1 cellular context compared by ENCODE assay signal in genomic region chr9:134328341-134328840, GRCh38.
TF ChIP-seq lines count a peak whose summit lies in the region.

No MANE protein-coding gene starts in this region.

TF ChIP-seq in HepG2, 621 proteins besides CTCF, POLR2A, EP300 and RAD21 (continued from another document and continues in another):
- TF ChIP-seq ZNF609 (CRISPR knock-in tag; IDR thresholded peaks at IDR 0.05; ENCODE audit: borderline replicate concordance) (peak; percentile 57), ZNF431 (CRISPR knock-in tag; IDR thresholded peaks at IDR 0.05; ENCODE audit: borderline replicate concordance, low read depth) (no peak), NR3C1 (CRISPR knock-in tag; IDR thresholded peaks at IDR 0.05) (no peak), SRSF1 (optimal IDR thresholded peaks at IDR 0.05; ENCODE audit: low read depth, low read length) (no peak), PLRG1 (conservative IDR thresholded peaks at IDR 0.05) (no peak), ZNF589 (CRISPR knock-in tag; conservative IDR thresholded peaks at IDR 0.05) (no peak), CBFB (CRISPR knock-in tag; IDR thresholded peaks at IDR 0.05) (peak; percentile 18; the same call in 1 of the 2 replicates), ELF3 (CRISPR knock-in tag; IDR thresholded peaks at IDR 0.05) (peak; percentile 23; the same call in 1 of the 2 replicates), MYNN (CRISPR knock-in tag; IDR thresholded peaks at IDR 0.05; ENCODE audit: low read depth) (no peak), ZNF746 (CRISPR knock-in tag; IDR thresholded peaks at IDR 0.05) (no peak), ZNF780A (CRISPR knock-in tag; IDR thresholded peaks at IDR 0.05) (no peak), ZBTB49 (CRISPR knock-in tag; IDR thresholded peaks at IDR 0.05; ENCODE audit: borderline replicate concordance) (no peak), PATZ1 (CRISPR knock-in tag; IDR thresholded peaks at IDR 0.05) (peak; percentile 35), ZNF251 (CRISPR knock-in tag; IDR thresholded peaks at IDR 0.05) (no peak), ZNF616 (CRISPR knock-in tag; IDR thresholded peaks at IDR 0.05; ENCODE audit: low read depth) (no peak), ZNF7 (CRISPR knock-in tag; IDR thresholded peaks at IDR 0.05) (no peak), TRIM22 (IDR thresholded peaks at IDR 0.05) (no peak), NBN (conservative IDR thresholded peaks at IDR 0.05) (no peak), NKX3-1 (CRISPR knock-in tag; IDR thresholded peaks at IDR 0.05) (no peak), PHF8 (CRISPR knock-in tag; IDR thresholded peaks at IDR 0.05) (peak; percentile 75; the same call in 1 of the 2 replicates), ZBTB7A (CRISPR knock-in tag; IDR thresholded peaks at IDR 0.05) (no peak), JUN (CRISPR knock-in tag; IDR thresholded peaks at IDR 0.05) (no peak), NRL (CRISPR knock-in tag; IDR thresholded peaks at IDR 0.05; ENCODE audit: borderline replicate concordance) (no peak), ZFP62 (CRISPR knock-in tag; IDR thresholded peaks at IDR 0.05) (no peak), MAFK (conservative IDR thresholded peaks at IDR 0.05 in 1 of 2, IDR thresholded peaks at IDR 0.05 in 1 of 2; ENCODE audit: low read length in 2 of 2) (no peak), ATAD3A (CRISPR knock-in tag; IDR thresholded peaks at IDR 0.05) (no peak), ISX (CRISPR knock-in tag; conservative IDR thresholded peaks at IDR 0.05) (no peak), ZNF510 (CRISPR knock-in tag; IDR thresholded peaks at IDR 0.05; ENCODE audit: low read depth) (peak; percentile 9; the same call in 1 of the 2 replicates), EHMT2 (IDR thresholded peaks at IDR 0.05; ENCODE audit: borderline replicate concordance, low read depth, low read length) (no peak), ZKSCAN1 (IDR thresholded peaks at IDR 0.05; ENCODE audit: low read length) (no peak), ZNF703 (CRISPR knock-in tag; IDR thresholded peaks at IDR 0.05; ENCODE audit: borderline replicate concordance) (no peak), ZNF451 (CRISPR knock-in tag; IDR thresholded peaks at IDR 0.05) (no peak; the same call in none of the 2 replicates), NFYB (CRISPR knock-in tag; IDR thresholded peaks at IDR 0.05) (no peak), KLF11 (CRISPR knock-in tag; IDR thresholded peaks at IDR 0.05) (no peak; the same call in 1 of the 2 replicates)
- TF ChIP-seq, protein P1, sequence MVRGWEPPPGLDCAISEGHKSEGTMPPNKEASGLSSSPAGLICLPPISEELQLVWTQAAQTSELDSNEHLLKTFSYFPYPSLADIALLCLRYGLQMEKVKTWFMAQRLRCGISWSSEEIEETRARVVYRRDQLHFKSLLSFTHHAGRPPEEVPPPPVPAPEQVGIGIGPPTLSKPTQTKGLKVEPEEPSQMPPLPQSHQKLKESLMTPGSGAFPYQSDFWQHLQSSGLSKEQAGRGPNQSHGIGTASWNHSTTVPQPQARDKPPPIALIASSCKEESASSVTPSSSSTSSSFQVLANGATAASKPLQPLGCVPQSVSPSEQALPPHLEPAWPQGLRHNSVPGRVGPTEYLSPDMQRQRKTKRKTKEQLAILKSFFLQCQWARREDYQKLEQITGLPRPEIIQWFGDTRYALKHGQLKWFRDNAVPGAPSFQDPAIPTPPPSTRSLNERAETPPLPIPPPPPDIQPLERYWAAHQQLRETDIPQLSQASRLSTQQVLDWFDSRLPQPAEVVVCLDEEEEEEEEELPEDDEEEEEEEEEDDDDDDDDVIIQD (CRISPR knock-in tag; IDR thresholded peaks at IDR 0.05; ENCODE audit: low read depth), result 0 out of 2 replicates have a peak, but pooled peaks have one; percentile 18
- TF ChIP-seq, protein P2, sequence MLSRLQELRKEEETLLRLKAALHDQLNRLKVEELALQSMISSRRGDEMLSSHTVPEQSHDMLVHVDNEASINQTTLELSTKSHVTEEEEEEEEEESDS (CRISPR knock-in tag; IDR thresholded peaks at IDR 0.05; ENCODE audit: borderline replicate concordance), result no peak
- TF ChIP-seq, protein P3, sequence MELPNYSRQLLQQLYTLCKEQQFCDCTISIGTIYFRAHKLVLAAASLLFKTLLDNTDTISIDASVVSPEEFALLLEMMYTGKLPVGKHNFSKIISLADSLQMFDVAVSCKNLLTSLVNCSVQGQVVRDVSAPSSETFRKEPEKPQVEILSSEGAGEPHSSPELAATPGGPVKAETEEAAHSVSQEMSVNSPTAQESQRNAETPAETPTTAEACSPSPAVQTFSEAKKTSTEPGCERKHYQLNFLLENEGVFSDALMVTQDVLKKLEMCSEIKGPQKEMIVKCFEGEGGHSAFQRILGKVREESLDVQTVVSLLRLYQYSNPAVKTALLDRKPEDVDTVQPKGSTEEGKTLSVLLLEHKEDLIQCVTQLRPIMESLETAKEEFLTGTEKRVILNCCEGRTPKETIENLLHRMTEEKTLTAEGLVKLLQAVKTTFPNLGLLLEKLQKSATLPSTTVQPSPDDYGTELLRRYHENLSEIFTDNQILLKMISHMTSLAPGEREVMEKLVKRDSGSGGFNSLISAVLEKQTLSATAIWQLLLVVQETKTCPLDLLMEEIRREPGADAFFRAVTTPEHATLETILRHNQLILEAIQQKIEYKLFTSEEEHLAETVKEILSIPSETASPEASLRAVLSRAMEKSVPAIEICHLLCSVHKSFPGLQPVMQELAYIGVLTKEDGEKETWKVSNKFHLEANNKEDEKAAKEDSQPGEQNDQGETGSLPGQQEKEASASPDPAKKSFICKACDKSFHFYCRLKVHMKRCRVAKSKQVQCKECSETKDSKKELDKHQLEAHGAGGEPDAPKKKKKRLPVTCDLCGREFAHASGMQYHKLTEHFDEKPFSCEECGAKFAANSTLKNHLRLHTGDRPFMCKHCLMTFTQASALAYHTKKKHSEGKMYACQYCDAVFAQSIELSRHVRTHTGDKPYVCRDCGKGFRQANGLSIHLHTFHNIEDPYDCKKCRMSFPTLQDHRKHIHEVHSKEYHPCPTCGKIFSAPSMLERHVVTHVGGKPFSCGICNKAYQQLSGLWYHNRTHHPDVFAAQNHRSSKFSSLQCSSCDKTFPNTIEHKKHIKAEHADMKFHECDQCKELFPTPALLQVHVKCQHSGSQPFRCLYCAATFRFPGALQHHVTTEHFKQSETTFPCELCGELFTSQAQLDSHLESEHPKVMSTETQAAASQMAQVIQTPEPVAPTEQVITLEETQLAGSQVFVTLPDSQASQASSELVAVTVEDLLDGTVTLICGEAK (IDR thresholded peaks at IDR 0.05), result no peak
- TF ChIP-seq, protein P3 (CRISPR knock-in tag; IDR thresholded peaks at IDR 0.05), result no peak
